17 cellular contexts compared by ENCODE assay signal in the genomic region with DNA sequence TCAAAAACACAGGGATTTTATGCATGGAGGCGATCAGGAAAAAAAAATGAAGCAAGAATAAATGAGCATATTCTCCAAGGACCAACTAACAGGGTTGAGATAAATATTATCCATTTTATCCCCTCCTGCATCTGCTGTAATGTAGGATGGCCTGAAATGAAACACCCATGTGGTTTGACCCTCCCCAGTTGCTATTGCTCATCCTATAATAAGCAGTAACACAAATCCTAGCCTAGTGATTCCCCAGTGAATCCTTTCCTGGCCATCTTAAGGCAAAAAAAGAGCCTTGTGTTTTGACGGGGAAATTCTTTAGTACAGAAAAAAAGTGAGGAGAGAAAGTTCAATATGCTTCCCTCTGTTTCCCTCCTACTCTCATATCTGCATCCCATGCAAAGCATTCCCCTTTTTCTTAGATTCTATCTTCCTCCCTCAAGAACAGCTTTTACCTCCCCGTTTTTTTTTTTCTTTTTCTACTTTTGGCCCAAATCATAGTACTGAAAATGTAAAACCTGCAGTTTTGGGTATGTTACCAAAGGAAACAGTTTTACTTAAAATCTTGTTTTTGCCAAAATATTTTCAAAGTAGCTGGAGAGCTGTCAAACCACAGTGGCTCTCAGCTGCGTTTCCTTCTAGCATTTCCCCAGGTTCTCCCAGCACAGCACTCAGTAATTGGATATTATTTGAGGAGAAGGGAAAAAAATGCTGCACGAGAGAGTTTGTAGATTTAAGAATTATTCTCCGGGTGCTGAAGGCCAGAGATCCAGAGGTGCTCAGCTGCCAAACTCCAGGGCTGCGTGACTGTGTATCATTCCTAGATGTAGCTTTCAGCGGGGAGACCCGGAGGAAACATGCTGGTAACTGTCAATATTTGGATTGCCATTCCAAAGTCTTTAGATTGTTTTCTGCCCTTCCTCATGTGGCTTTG.
DNase-seq lines count a peak whose midpoint lies in the region; ATAC-seq and TF ChIP-seq lines count a peak whose summit lies in the region.
"Had no signal": no experiment of that assay in that cellular context is flagged by ENCODE, and none has a peak within 500 bp of the region (broad histone marks: within the 10 kb centered on the region; RNA-seq: fewer than 3 reads in every experiment).

No MANE protein-coding gene starts in this region.

- in situ Hi-C loops in astrocyte of the cerebellum (cut with HindIII; ENCODE audit: low sequenced_read_pairs) = no loop called here

- peak; percentile 42 for DNase-seq in GM04504 (ENCODE audit: low read depth)
- peak; percentile 73 for DNase-seq in astrocyte of the cerebellum (ENCODE audit: low read depth)
- peak; percentile 73 for DNase-seq in hepatic stellate cell (ENCODE audit: low spot score)
- DNase-seq in stromal cell of bone marrow (ENCODE audit: low read depth) = peak; percentile 82
- DNase-seq in NCI-H526 treated with DMSO at 0.1 percent for 48 hours (lab: John Stamatoyannopoulos, UW) = no peak
- no peak for DNase-seq in NCI-H69 (lab: John Stamatoyannopoulos, UW)
- no peak for DNase-seq in cerebellum (ENCODE audit: low spot score)
- DNase-seq: activated CD4-positive, alpha-beta memory T cell treated with anti-CD3 and anti-CD28 coated beads, Interleukin-2, amount 10 ng/mL, durations not matched to agents 7 days and 5 days; amygdala; CD4-positive, CD25-positive, alpha-beta regulatory T cell; NCI-H1092 treated with DMSO at 0.1 percent for 48 hours; NCI-H446 treated with DMSO at 0.1 percent for 48 hours; small intestine; uterus had no signal

- no peak for ATAC-seq in HG02623 (IDR thresholded peaks at IDR 0.05; ENCODE audit: unreplicated experiment)
- ATAC-seq: GM12878; stimulated activated memory B cell treated with anti-CD40 and anti-IgM and Interleukin-4, amounts not matched to agents 10 μg/mL and 1 μg/mL and 100 μg/mL, for 72 hours had no signal

- TF ChIP-seq CTCF in astrocyte of the cerebellum (IDR thresholded peaks at IDR 0.05; ENCODE audit: low read depth, low read length, missing control alignments) = no peak

- no peak overlapping the region for H3K4me3 ChIP-seq in astrocyte of the cerebellum (ENCODE audit: low read depth, low read length)
- H3K4me3 ChIP-seq: GM12878, uterus had no signal

Comparison
In these comparisons a context has a peak if more than half of its experiments do, and no peak if none do; other contexts are left out.
1. DNase-seq: peak in GM04504 (single experiment), astrocyte of the cerebellum (single experiment), hepatic stellate cell (single experiment) and stromal cell of bone marrow (single experiment); none in NCI-H526 treated with DMSO at 0.1 percent for 48 hours (single experiment), NCI-H69 (single experiment) and cerebellum (single experiment).